Comparison of ENCODE assay signal across 1 cellular context in the genomic region with DNA sequence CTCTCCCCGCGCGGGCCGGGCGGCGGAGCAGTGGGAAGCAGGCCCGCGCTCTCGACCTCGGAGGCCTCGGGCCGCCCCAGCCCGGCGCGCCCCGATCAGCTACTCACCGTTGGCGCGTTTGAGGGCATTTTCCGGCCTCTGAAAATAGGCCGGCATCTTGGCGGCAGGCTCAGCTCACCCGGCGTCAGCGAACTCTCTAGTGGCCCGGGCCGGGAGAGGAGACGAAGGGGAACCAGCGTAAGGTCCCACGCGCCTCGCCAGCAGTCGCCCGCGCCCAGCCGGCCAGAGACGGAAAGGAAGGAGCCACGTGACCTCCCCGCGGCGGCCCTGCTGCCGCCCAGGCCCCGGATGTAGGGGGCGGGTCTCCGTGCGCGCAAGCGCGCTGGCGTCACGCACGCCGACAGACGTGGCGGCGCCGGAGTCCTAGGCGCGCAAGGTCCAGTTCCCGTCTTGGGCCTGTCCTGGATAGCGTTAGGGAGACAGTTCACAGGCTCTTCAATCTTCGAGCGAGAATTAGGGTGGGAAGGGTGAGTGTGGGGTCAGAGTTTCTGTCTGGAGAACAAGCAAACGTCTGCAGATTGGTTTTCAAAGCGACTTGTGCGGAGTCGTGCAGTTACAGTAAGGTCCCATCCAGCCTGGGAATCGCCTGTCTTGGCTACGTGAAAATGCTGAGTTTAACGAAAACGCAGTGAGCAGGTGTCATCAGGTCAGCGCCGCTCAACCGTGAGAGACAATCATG.
TF ChIP-seq lines count a peak whose summit lies in the region.

A gene with protein sequence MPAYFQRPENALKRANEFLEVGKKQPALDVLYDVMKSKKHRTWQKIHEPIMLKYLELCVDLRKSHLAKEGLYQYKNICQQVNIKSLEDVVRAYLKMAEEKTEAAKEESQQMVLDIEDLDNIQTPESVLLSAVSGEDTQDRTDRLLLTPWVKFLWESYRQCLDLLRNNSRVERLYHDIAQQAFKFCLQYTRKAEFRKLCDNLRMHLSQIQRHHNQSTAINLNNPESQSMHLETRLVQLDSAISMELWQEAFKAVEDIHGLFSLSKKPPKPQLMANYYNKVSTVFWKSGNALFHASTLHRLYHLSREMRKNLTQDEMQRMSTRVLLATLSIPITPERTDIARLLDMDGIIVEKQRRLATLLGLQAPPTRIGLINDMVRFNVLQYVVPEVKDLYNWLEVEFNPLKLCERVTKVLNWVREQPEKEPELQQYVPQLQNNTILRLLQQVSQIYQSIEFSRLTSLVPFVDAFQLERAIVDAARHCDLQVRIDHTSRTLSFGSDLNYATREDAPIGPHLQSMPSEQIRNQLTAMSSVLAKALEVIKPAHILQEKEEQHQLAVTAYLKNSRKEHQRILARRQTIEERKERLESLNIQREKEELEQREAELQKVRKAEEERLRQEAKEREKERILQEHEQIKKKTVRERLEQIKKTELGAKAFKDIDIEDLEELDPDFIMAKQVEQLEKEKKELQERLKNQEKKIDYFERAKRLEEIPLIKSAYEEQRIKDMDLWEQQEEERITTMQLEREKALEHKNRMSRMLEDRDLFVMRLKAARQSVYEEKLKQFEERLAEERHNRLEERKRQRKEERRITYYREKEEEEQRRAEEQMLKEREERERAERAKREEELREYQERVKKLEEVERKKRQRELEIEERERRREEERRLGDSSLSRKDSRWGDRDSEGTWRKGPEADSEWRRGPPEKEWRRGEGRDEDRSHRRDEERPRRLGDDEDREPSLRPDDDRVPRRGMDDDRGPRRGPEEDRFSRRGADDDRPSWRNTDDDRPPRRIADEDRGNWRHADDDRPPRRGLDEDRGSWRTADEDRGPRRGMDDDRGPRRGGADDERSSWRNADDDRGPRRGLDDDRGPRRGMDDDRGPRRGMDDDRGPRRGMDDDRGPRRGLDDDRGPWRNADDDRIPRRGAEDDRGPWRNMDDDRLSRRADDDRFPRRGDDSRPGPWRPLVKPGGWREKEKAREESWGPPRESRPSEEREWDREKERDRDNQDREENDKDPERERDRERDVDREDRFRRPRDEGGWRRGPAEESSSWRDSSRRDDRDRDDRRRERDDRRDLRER (N-terminal part only) (minus strand): TSS at position 297 of the 739 bp plus-strand sequence. CDS start 141 bp downstream, at position 156.

TF ChIP-seq in HepG2, 621 proteins besides CTCF, POLR2A, EP300 and RAD21 (continued from another document and continues in another):
- TF ChIP-seq, protein P1, sequence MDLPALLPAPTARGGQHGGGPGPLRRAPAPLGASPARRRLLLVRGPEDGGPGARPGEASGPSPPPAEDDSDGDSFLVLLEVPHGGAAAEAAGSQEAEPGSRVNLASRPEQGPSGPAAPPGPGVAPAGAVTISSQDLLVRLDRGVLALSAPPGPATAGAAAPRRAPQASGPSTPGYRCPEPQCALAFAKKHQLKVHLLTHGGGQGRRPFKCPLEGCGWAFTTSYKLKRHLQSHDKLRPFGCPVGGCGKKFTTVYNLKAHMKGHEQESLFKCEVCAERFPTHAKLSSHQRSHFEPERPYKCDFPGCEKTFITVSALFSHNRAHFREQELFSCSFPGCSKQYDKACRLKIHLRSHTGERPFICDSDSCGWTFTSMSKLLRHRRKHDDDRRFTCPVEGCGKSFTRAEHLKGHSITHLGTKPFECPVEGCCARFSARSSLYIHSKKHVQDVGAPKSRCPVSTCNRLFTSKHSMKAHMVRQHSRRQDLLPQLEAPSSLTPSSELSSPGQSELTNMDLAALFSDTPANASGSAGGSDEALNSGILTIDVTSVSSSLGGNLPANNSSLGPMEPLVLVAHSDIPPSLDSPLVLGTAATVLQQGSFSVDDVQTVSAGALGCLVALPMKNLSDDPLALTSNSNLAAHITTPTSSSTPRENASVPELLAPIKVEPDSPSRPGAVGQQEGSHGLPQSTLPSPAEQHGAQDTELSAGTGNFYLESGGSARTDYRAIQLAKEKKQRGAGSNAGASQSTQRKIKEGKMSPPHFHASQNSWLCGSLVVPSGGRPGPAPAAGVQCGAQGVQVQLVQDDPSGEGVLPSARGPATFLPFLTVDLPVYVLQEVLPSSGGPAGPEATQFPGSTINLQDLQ (CRISPR knock-in tag; IDR thresholded peaks at IDR 0.05), result no peak
- TF ChIP-seq ZNF777 (CRISPR knock-in tag; IDR thresholded peaks at IDR 0.05) (peak; percentile 90), CEBPG (CRISPR knock-in tag; IDR thresholded peaks at IDR 0.05) (peak; percentile 23; the same call in 1 of the 2 replicates), ZNF740 (CRISPR knock-in tag; IDR thresholded peaks at IDR 0.05) (no peak), ZNF33B (CRISPR knock-in tag; IDR thresholded peaks at IDR 0.05) (peak; percentile 43), PLSCR1 (CRISPR knock-in tag; IDR thresholded peaks at IDR 0.05; ENCODE audit: borderline replicate concordance) (no peak; the same call in 1 of the 2 replicates), PHF21A (CRISPR knock-in tag; IDR thresholded peaks at IDR 0.05) (peak; percentile 76), JUN (CRISPR knock-in tag; IDR thresholded peaks at IDR 0.05) (no peak), MED1 (CRISPR knock-in tag; IDR thresholded peaks at IDR 0.05) (peak; percentile 77), CSRNP2 (CRISPR knock-in tag; conservative IDR thresholded peaks at IDR 0.05; ENCODE audit: low read depth) (no peak), HOXA3 (CRISPR knock-in tag; IDR thresholded peaks at IDR 0.05) (peak; percentile 78; the same call in 1 of the 2 replicates), ZNF550 (CRISPR knock-in tag; IDR thresholded peaks at IDR 0.05; ENCODE audit: borderline replicate concordance) (no peak), KDM5A (IDR thresholded peaks at IDR 0.05; ENCODE audit: borderline replicate concordance, low read length) (peak; percentile 63; the same call in 1 of the 2 replicates), SPEN (CRISPR knock-in tag; IDR thresholded peaks at IDR 0.05; ENCODE audit: low read depth) (peak; percentile 84), ZNF281 (CRISPR knock-in tag; IDR thresholded peaks at IDR 0.05; ENCODE audit: borderline replicate concordance) (peak; percentile 49; the same call in 1 of the 2 replicates), FOXK2 (IDR thresholded peaks at IDR 0.05) (no peak), TRIM24 (CRISPR knock-in tag; IDR thresholded peaks at IDR 0.05) (no peak), IRX3 (CRISPR knock-in tag; IDR thresholded peaks at IDR 0.05; ENCODE audit: borderline replicate concordance, low read depth) (peak; percentile 71; the same call in 1 of the 2 replicates), MNT (IDR thresholded peaks at IDR 0.05) (peak; percentile 29; the same call in 1 of the 2 replicates), TRAFD1 (CRISPR knock-in tag; IDR thresholded peaks at IDR 0.05; ENCODE audit: borderline replicate concordance) (no peak), ZNF652 (CRISPR knock-in tag; IDR thresholded peaks at IDR 0.05; ENCODE audit: borderline replicate concordance, low read depth) (no peak), ZSCAN29 (CRISPR knock-in tag; conservative IDR thresholded peaks at IDR 0.05) (no peak), ZNF431 (CRISPR knock-in tag; IDR thresholded peaks at IDR 0.05; ENCODE audit: borderline replicate concordance, low read depth) (peak; percentile 85), ZNF432 (CRISPR knock-in tag; IDR thresholded peaks at IDR 0.05; ENCODE audit: borderline replicate concordance) (no peak)
- TF ChIP-seq, protein P2, sequence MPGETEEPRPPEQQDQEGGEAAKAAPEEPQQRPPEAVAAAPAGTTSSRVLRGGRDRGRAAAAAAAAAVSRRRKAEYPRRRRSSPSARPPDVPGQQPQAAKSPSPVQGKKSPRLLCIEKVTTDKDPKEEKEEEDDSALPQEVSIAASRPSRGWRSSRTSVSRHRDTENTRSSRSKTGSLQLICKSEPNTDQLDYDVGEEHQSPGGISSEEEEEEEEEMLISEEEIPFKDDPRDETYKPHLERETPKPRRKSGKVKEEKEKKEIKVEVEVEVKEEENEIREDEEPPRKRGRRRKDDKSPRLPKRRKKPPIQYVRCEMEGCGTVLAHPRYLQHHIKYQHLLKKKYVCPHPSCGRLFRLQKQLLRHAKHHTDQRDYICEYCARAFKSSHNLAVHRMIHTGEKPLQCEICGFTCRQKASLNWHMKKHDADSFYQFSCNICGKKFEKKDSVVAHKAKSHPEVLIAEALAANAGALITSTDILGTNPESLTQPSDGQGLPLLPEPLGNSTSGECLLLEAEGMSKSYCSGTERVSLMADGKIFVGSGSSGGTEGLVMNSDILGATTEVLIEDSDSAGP (CRISPR knock-in tag; IDR thresholded peaks at IDR 0.05; ENCODE audit: borderline replicate concordance), result peak; percentile 88
- TF ChIP-seq, protein P3, sequence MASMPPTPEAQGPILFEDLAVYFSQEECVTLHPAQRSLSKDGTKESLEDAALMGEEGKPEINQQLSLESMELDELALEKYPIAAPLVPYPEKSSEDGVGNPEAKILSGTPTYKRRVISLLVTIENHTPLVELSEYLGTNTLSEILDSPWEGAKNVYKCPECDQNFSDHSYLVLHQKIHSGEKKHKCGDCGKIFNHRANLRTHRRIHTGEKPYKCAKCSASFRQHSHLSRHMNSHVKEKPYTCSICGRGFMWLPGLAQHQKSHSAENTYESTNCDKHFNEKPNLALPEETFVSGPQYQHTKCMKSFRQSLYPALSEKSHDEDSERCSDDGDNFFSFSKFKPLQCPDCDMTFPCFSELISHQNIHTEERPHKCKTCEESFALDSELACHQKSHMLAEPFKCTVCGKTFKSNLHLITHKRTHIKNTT (CRISPR knock-in tag; IDR thresholded peaks at IDR 0.05), result no peak
- TF ChIP-seq, protein P4, sequence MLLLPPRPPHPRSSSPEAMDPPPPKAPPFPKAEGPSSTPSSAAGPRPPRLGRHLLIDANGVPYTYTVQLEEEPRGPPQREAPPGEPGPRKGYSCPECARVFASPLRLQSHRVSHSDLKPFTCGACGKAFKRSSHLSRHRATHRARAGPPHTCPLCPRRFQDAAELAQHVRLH (CRISPR knock-in tag; IDR thresholded peaks at IDR 0.05; ENCODE audit: borderline replicate concordance, low read depth), result peak; percentile 40; the same call in 1 of the 2 replicates
- TF ChIP-seq, protein P5, sequence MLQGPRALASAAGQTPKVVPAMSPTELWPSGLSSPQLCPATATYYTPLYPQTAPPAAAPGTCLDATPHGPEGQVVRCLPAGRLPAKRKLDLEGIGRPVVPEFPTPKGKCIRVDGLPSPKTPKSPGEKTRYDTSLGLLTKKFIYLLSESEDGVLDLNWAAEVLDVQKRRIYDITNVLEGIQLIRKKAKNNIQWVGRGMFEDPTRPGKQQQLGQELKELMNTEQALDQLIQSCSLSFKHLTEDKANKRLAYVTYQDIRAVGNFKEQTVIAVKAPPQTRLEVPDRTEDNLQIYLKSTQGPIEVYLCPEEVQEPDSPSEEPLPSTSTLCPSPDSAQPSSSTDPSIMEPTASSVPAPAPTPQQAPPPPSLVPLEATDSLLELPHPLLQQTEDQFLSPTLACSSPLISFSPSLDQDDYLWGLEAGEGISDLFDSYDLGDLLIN (CRISPR knock-in tag; IDR thresholded peaks at IDR 0.05; ENCODE audit: borderline replicate concordance), result no peak
